ENCODE assay signal across 27 cellular contexts in genomic region chr15:93076875-93077274, GRCh38. TPM values are rescaled to one million over a fixed set of nuclear protein-coding genes. Genes with fewer than 3 reads are reported as not detected.
"Had no signal": no experiment of that assay in that cellular context is flagged by ENCODE, and none has a peak within 500 bp of the region (broad histone marks: within the 10 kb centered on the region; RNA-seq: fewer than 3 reads in every experiment).

No MANE protein-coding gene starts in this region.

- DNase-seq: activated CD4-positive, alpha-beta memory T cell treated with anti-CD3 and anti-CD28 coated beads for 36 hours; activated CD4-positive, alpha-beta T cell treated with anti-CD3 and anti-CD28 coated beads, Interleukin-2, amount 10 ng/mL, durations not matched to agents 24 days and 14 days; activated CD4-positive, CD25-positive, alpha-beta regulatory T cell treated with anti-CD3 and anti-CD28 coated beads, Interleukin-2, amount 50 U/mL, for 72 hours; activated CD8-positive, alpha-beta memory T cell treated with anti-CD3 and anti-CD28 coated beads, Interleukin-2, amount 50 U/mL, for 48 hours; activated naive CD8-positive, alpha-beta T cell treated with anti-CD3 and anti-CD28 coated beads, Interleukin-2, amount 50 U/mL, for 24 hours; activated T-cell treated with anti-CD3 and anti-CD28 coated beads, Interleukin-2, amount 50 U/mL, for 4 hours; central memory CD4-positive, alpha-beta T cell; endodermal cell; head of caudate nucleus; hippocampal formation; kidney; left colon; mammary epithelial cell; naive thymus-derived CD4-positive, alpha-beta T cell; occipital lobe; right cardiac atrium; stimulated activated CD4-positive, alpha-beta T cell treated with anti-CD3 and anti-CD28 coated beads, Interleukin-12 subunit alpha, Interleukin-12 subunit beta, amount 100 ng/mL, for 4 hours; stimulated activated CD4-positive, alpha-beta T cell treated with anti-CD3 and anti-CD28 coated beads, Interleukin-4, amount 100 ng/mL, for 1 hour; T-helper 17 cell; T1000 had no signal

- H3K27ac ChIP-seq: parathyroid adenoma, suprapubic skin, tibial nerve had no signal

- H3K9ac ChIP-seq: parathyroid adenoma had no signal

- ATAC-seq: activated naive CD8-positive, alpha-beta T cell treated with anti-CD3 and anti-CD28 coated beads, Interleukin-2, amount 50 U/mL, for 24 hours; activated T-cell treated with anti-CD3 and anti-CD28 coated beads, Interleukin-2, amount 50 U/mL, for 4 hours; activated T-helper 17 cell treated with anti-CD3 and anti-CD28 coated beads, Interleukin-2, amount 50 U/mL, for 72 hours; left colon; naive thymus-derived CD4-positive, alpha-beta T cell; right cardiac atrium; SK-N-SH treated with all-trans-retinoic acid at 6 μM for 48 hours; T-helper 17 cell had no signal

- H3K4me3 ChIP-seq: breast epithelium, suprapubic skin, tibial nerve had no signal

- H3K9me3 ChIP-seq: breast epithelium, suprapubic skin, tibial nerve had no signal

- H3K4me1 ChIP-seq: breast epithelium, parathyroid adenoma had no signal

- H3K27me3 ChIP-seq: breast epithelium had no signal

- H3K36me3 ChIP-seq: breast epithelium, suprapubic skin, tibial nerve had no signal

RNA-seq across cellular contexts. Expression of gene RGMA, which starts 12.1 kb away (rescaled TPM):
- total RNA-seq: pulmonary artery endothelial cell, T-helper 17 cell had no signal
